Comparison of ENCODE assay signal across 1 cellular context in genomic region chr13:109802936-109803335, GRCh38.
A peak's percentile ranks its signal among the peaks of the same experiment; 100 is the strongest.
TF ChIP-seq lines count a peak whose summit lies in the region.

No MANE protein-coding gene starts in this region.

TF ChIP-seq in HepG2, 621 proteins besides CTCF, POLR2A, EP300 and RAD21 (continued from another document and continues in another):
- TF ChIP-seq PAF1 (CRISPR knock-in tag; IDR thresholded peaks at IDR 0.05) (no peak), HOXA9 (CRISPR knock-in tag; IDR thresholded peaks at IDR 0.05; ENCODE audit: borderline replicate concordance) (no peak), SAP130 (CRISPR knock-in tag; IDR thresholded peaks at IDR 0.05; ENCODE audit: low read depth) (peak; percentile 39; the same call in 1 of the 2 replicates), HDAC2 (CRISPR knock-in tag; IDR thresholded peaks at IDR 0.05) (peak; percentile 55; the same call in 1 of the 2 replicates), ZMYM2 (CRISPR knock-in tag; IDR thresholded peaks at IDR 0.05) (no peak), ISL2 (CRISPR knock-in tag; IDR thresholded peaks at IDR 0.05) (no peak), FOXP1 (IDR thresholded peaks at IDR 0.05) (no peak), FOXP1 (CRISPR knock-in tag; IDR thresholded peaks at IDR 0.05) (peak; percentile 39; the same call in 1 of the 2 replicates), ZNF232 (CRISPR knock-in tag; IDR thresholded peaks at IDR 0.05; ENCODE audit: borderline replicate concordance) (peak; percentile 28; the same call in 1 of the 2 replicates), MIER2 (CRISPR knock-in tag; IDR thresholded peaks at IDR 0.05) (peak; percentile 92), HNRNPK (IDR thresholded peaks at IDR 0.05; ENCODE audit: low read depth, low read length, poor library complexity, severe bottlenecking) (no peak), PPARG (CRISPR knock-in tag; conservative IDR thresholded peaks at IDR 0.05) (peak; percentile 69), GABPB1 (CRISPR knock-in tag; IDR thresholded peaks at IDR 0.05) (peak; percentile 15; the same call in 1 of the 2 replicates), ZNF614 (CRISPR knock-in tag; IDR thresholded peaks at IDR 0.05; ENCODE audit: borderline replicate concordance) (peak; percentile 54; the same call in 1 of the 2 replicates), FOSL1 (CRISPR knock-in tag; IDR thresholded peaks at IDR 0.05; ENCODE audit: borderline replicate concordance) (peak; percentile 81; the same call in 1 of the 2 replicates), KLF16 (CRISPR knock-in tag; IDR thresholded peaks at IDR 0.05) (0 out of 4 replicates have a peak, but pooled peaks of 1 of the 2 experiments have one; percentile 49), WIZ (CRISPR knock-in tag; IDR thresholded peaks at IDR 0.05) (peak; percentile 71; the same call in 1 of the 2 replicates), MAFG (CRISPR knock-in tag; IDR thresholded peaks at IDR 0.05) (peak; percentile 72; the same call in 1 of the 2 replicates), ZNF292 (CRISPR knock-in tag; IDR thresholded peaks at IDR 0.05; ENCODE audit: borderline replicate concordance, low read depth) (peak; percentile 38; the same call in 1 of the 2 replicates), CREM (IDR thresholded peaks at IDR 0.05) (no peak), CREM (CRISPR knock-in tag; IDR thresholded peaks at IDR 0.05) (no peak), ZNF749 (CRISPR knock-in tag; IDR thresholded peaks at IDR 0.05; ENCODE audit: borderline replicate concordance) (no peak), IRF2 (CRISPR knock-in tag; IDR thresholded peaks at IDR 0.05) (no peak), ZNF574 (CRISPR knock-in tag; IDR thresholded peaks at IDR 0.05) (peak; percentile 16; the same call in 1 of the 2 replicates), MAFK (conservative IDR thresholded peaks at IDR 0.05 in 1 of 2, IDR thresholded peaks at IDR 0.05 in 1 of 2; ENCODE audit: low read length in 2 of 2) (peak; percentile 93 to 97), HMGXB4 (CRISPR knock-in tag; IDR thresholded peaks at IDR 0.05; ENCODE audit: borderline replicate concordance in 1 of 2, low read depth in 1 of 2) (0 out of 4 replicates have a peak, but pooled peaks of 1 of the 2 experiments have one; percentile 24), ZNF446 (CRISPR knock-in tag; IDR thresholded peaks at IDR 0.05) (no peak), BCL6 (CRISPR knock-in tag; IDR thresholded peaks at IDR 0.05) (peak; percentile 30; the same call in 1 of the 2 replicates), ZBTB7A (CRISPR knock-in tag; IDR thresholded peaks at IDR 0.05) (no peak), HDAC1 (CRISPR knock-in tag; IDR thresholded peaks at IDR 0.05) (peak; percentile 52; the same call in 1 of the 2 replicates), JUN (CRISPR knock-in tag; IDR thresholded peaks at IDR 0.05) (peak; percentile 55; the same call in 1 of the 2 replicates), AGO1 (IDR thresholded peaks at IDR 0.05; ENCODE audit: low read depth, low read length, poor library complexity, severe bottlenecking) (no peak), HNF4G (IDR thresholded peaks at IDR 0.05; ENCODE audit: borderline replicate concordance, low read depth, low read length) (peak; percentile 86), HNF4G (CRISPR knock-in tag; IDR thresholded peaks at IDR 0.05; ENCODE audit: borderline replicate concordance, low read depth) (peak; percentile 73; the same call in 1 of the 2 replicates), PAXIP1 (CRISPR knock-in tag; conservative IDR thresholded peaks at IDR 0.05) (peak; percentile 74), ETV6 (CRISPR knock-in tag; conservative IDR thresholded peaks at IDR 0.05) (no peak), ZNF562 (CRISPR knock-in tag; IDR thresholded peaks at IDR 0.05; ENCODE audit: borderline replicate concordance) (no peak), NFE2L2 (IDR thresholded peaks at IDR 0.05; ENCODE audit: low read length) (peak; percentile 81; the same call in 1 of the 2 replicates), ZNF644 (CRISPR knock-in tag; IDR thresholded peaks at IDR 0.05; ENCODE audit: low read depth) (peak; percentile 97), ZNF7 (CRISPR knock-in tag; IDR thresholded peaks at IDR 0.05) (0 out of 2 replicates have a peak, but pooled peaks have one; percentile 11), FOXO1 (CRISPR knock-in tag; IDR thresholded peaks at IDR 0.05) (peak; percentile 47; the same call in 1 of the 2 replicates), ZNF12 (CRISPR knock-in tag; IDR thresholded peaks at IDR 0.05) (peak; percentile 11; the same call in 1 of the 2 replicates), ZFP37 (CRISPR knock-in tag; IDR thresholded peaks at IDR 0.05; ENCODE audit: borderline replicate concordance) (0 out of 2 replicates have a peak, but pooled peaks have one; percentile 36), GABPA (IDR thresholded peaks at IDR 0.05; ENCODE audit: low read depth, low read length) (no peak), GABPA (CRISPR knock-in tag; IDR thresholded peaks at IDR 0.05; ENCODE audit: low read depth) (peak; percentile 16; the same call in 1 of the 2 replicates), CBX5 (CRISPR knock-in tag; IDR thresholded peaks at IDR 0.05; ENCODE audit: borderline replicate concordance) (0 out of 2 replicates have a peak, but pooled peaks have one; percentile 41), SOX13 (IDR thresholded peaks at IDR 0.05) (no peak), SOX13 (CRISPR knock-in tag; conservative IDR thresholded peaks at IDR 0.05 in 1 of 2, IDR thresholded peaks at IDR 0.05 in 1 of 2) (peak in 1 of 2 experiments; percentile 61; a peak in 1 of 4 replicates), MAFF (IDR thresholded peaks at IDR 0.05; ENCODE audit: low read depth, low read length) (peak; percentile 96), ZNF18 (CRISPR knock-in tag; IDR thresholded peaks at IDR 0.05; ENCODE audit: insufficient replicate concordance) (no peak), MTA1 (CRISPR knock-in tag; IDR thresholded peaks at IDR 0.05; ENCODE audit: borderline replicate concordance) (no peak), HMG20B (CRISPR knock-in tag; conservative IDR thresholded peaks at IDR 0.05) (no peak), PREB (CRISPR knock-in tag; IDR thresholded peaks at IDR 0.05) (no peak), ARID5B (CRISPR knock-in tag; IDR thresholded peaks at IDR 0.05) (peak; percentile 80), HOMEZ (CRISPR knock-in tag; IDR thresholded peaks at IDR 0.05; ENCODE audit: low read depth) (peak; percentile 74)
